In genomic region chr12:78330131-78330530, GRCh38 we compare ENCODE assay signal across 32 cellular contexts.
"Had no signal": no experiment of that assay in that cellular context is flagged by ENCODE, and none has a peak within 500 bp of the region (broad histone marks: within the 10 kb centered on the region; RNA-seq: fewer than 3 reads in every experiment).

No MANE protein-coding gene starts in this region.

- H3K4me1 ChIP-seq: SJCRH30 had no signal

- H3K4me3 ChIP-seq: cardiac muscle cell, SJCRH30, SK-N-MC had no signal

- H3K4me1 Mint-ChIP-seq: activated CD4-positive, alpha-beta memory T cell treated with anti-CD3 and anti-CD28 coated beads, Interleukin-2, amount 10 ng/mL, durations not matched to agents 7 days and 5 days; activated CD8-positive, alpha-beta memory T cell treated with anti-CD3 and anti-CD28 coated beads, Interleukin-2, amount 10 ng/mL, durations not matched to agents 7 days and 5 days; activated naive CD4-positive, alpha-beta T cell treated with anti-CD3 and anti-CD28 coated beads, Interleukin-2, amount 10 ng/mL, durations not matched to agents 7 days and 5 days; activated naive CD8-positive, alpha-beta T cell treated with anti-CD3 and anti-CD28 coated beads, Interleukin-2, amount 50 U/mL, for 24 hours had no signal

- H3K36me3 Mint-ChIP-seq: activated CD8-positive, alpha-beta memory T cell treated with anti-CD3 and anti-CD28 coated beads, Interleukin-2, amount 10 ng/mL, durations not matched to agents 7 days and 5 days; activated naive CD4-positive, alpha-beta T cell treated with anti-CD3 and anti-CD28 coated beads, Interleukin-2, amount 10 ng/mL, durations not matched to agents 7 days and 5 days; activated naive CD8-positive, alpha-beta T cell had no signal

- H3K27me3 Mint-ChIP-seq: activated CD4-positive, alpha-beta memory T cell treated with anti-CD3 and anti-CD28 coated beads, Interleukin-2, amount 10 ng/mL, durations not matched to agents 7 days and 5 days; activated CD8-positive, alpha-beta memory T cell treated with anti-CD3 and anti-CD28 coated beads, Interleukin-2, amount 10 ng/mL, durations not matched to agents 7 days and 5 days; activated naive CD4-positive, alpha-beta T cell treated with anti-CD3 and anti-CD28 coated beads, Interleukin-2, amount 10 ng/mL, durations not matched to agents 7 days and 5 days; activated naive CD8-positive, alpha-beta T cell; activated naive CD8-positive, alpha-beta T cell treated with anti-CD3 and anti-CD28 coated beads, Interleukin-2, amount 50 U/mL, for 24 hours had no signal

- H3K27ac ChIP-seq: cardiac muscle cell, SJCRH30, SK-N-MC, WERI-Rb-1 had no signal

- ATAC-seq: activated CD8-positive, alpha-beta memory T cell treated with anti-CD3 and anti-CD28 coated beads, Interleukin-2, amount 10 ng/mL, durations not matched to agents 7 days and 5 days; activated naive CD8-positive, alpha-beta T cell treated with anti-CD3 and anti-CD28 coated beads, Interleukin-2, amount 50 U/mL, for 24 hours; Panc1 had no signal

- H3K9me3 ChIP-seq: SJCRH30 had no signal

- DNase-seq: activated CD4-positive, alpha-beta memory T cell treated with anti-CD3 and anti-CD28 coated beads, Interleukin-2, amount 10 ng/mL, durations not matched to agents 7 days and 5 days; activated CD4-positive, alpha-beta T cell treated with anti-CD3 and anti-CD28 coated beads for 1 hour; activated CD4-positive, alpha-beta T cell treated with anti-CD3 and anti-CD28 coated beads for 48 hours; activated CD4-positive, CD25-positive, alpha-beta regulatory T cell; activated CD8-positive, alpha-beta memory T cell treated with anti-CD3 and anti-CD28 coated beads for 24 hours; activated CD8-positive, alpha-beta memory T cell treated with anti-CD3 and anti-CD28 coated beads, Interleukin-2, amount 10 ng/mL, durations not matched to agents 7 days and 5 days; activated CD8-positive, alpha-beta memory T cell treated with anti-CD3 and anti-CD28 coated beads, Interleukin-2, amount 50 U/mL, for 48 hours; activated effector memory CD4-positive, alpha-beta T cell treated with Interleukin-2 at 50 U/mL for 16 hours; activated naive CD4-positive, alpha-beta T cell treated with anti-CD3 and anti-CD28 coated beads, Interleukin-2, amount 10 ng/mL, durations not matched to agents 7 days and 5 days; activated naive CD8-positive, alpha-beta T cell treated with anti-CD3 and anti-CD28 coated beads, Interleukin-2, amount 50 U/mL, for 24 hours; activated T-cell treated with anti-CD3 and anti-CD28 coated beads, Interleukin-2, amount 50 U/mL, for 48 hours; anterior cingulate cortex; Kasumi-1; KG1; MM.1S; MV-4-11; NCI-H1092; NCI-H1436 treated with DMSO at 0.1 percent for 48 hours; NCI-H1694 treated with DMSO at 0.1 percent for 48 hours; NCI-H2029; NCI-H2107; NCI-H226; NCI-H446 treated with DMSO at 0.1 percent for 48 hours; NCI-H524; SHP77; SJCRH30; T1000; WERI-Rb-1 had no signal

- H3K36me3 ChIP-seq: cardiac muscle cell, SJCRH30, WERI-Rb-1 had no signal

- H3K4me3 Mint-ChIP-seq: activated CD4-positive, alpha-beta memory T cell treated with anti-CD3 and anti-CD28 coated beads, Interleukin-2, amount 10 ng/mL, durations not matched to agents 7 days and 5 days; activated CD8-positive, alpha-beta memory T cell treated with anti-CD3 and anti-CD28 coated beads, Interleukin-2, amount 10 ng/mL, durations not matched to agents 7 days and 5 days; activated naive CD4-positive, alpha-beta T cell treated with anti-CD3 and anti-CD28 coated beads, Interleukin-2, amount 10 ng/mL, durations not matched to agents 7 days and 5 days; activated naive CD8-positive, alpha-beta T cell; activated naive CD8-positive, alpha-beta T cell treated with anti-CD3 and anti-CD28 coated beads, Interleukin-2, amount 50 U/mL, for 24 hours had no signal

- H3K27ac Mint-ChIP-seq: activated CD4-positive, alpha-beta memory T cell treated with anti-CD3 and anti-CD28 coated beads, Interleukin-2, amount 10 ng/mL, durations not matched to agents 7 days and 5 days; activated CD8-positive, alpha-beta memory T cell treated with anti-CD3 and anti-CD28 coated beads, Interleukin-2, amount 10 ng/mL, durations not matched to agents 7 days and 5 days; activated naive CD4-positive, alpha-beta T cell treated with anti-CD3 and anti-CD28 coated beads, Interleukin-2, amount 10 ng/mL, durations not matched to agents 7 days and 5 days; activated naive CD8-positive, alpha-beta T cell; activated naive CD8-positive, alpha-beta T cell treated with anti-CD3 and anti-CD28 coated beads, Interleukin-2, amount 50 U/mL, for 24 hours had no signal

- H3K27me3 ChIP-seq: cardiac muscle cell, SJCRH30 had no signal
